8 cellular contexts compared by ENCODE assay signal in the genomic region with DNA sequence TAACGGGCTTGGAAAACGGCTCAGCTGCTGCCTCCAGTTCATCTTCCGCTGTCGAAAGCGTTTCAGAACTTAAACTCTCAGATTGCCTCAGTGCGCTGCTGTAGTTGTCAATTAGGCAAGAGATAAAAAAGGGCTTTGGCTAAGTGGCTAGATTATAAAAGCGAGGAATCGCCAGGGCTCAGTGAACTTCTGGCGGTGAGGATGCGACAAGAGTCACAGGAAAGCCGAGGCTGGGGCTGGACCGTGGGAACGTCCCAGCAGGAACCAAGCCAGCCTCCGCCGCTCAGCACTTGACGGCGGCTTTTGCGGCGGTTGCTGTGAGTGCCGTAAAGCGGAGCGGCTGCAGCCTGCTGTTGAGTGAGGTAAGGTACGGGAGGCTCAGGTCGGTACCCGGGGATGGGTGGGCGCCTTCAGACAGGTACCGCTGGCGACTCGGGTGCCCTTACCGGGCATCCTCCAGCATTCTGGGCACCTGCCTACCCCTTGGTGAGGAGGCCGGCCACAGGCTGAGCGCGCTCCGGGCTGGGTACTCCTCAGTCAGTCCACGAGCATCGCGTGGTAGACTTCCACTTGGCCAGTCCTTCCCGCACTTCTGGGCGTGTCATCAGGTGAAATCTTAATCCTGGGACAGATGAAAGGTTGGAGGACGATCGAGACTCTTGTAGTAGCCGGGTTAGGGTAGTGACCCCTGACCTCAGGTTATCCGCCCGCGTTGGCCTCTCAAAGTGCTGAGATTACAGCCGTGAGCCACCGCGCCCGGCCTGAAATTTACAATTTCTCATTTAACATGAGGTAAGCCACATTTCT. TPM values are rescaled to one million over a fixed set of nuclear protein-coding genes. Genes with fewer than 3 reads are reported as not detected.
DNase-seq lines count a peak whose midpoint lies in the region; TF ChIP-seq lines count a peak whose summit lies in the region.

A gene (plus strand): TSS at position 328 of the 807 bp plus-strand sequence. CDS start 16,902 bp downstream, outside the sequence.

- H3K27me3 Mint-ChIP-seq in neural progenitor cell (ENCODE audit: insufficient read depth, low read depth): peaks cover 7% of the 10 kb centered on the region

- TF ChIP-seq CTCF in foreskin fibroblast (IDR thresholded peaks at IDR 0.05; ENCODE audit: low read depth, low read length): no peak
- TF ChIP-seq CTCF in neural progenitor cell (IDR thresholded peaks at IDR 0.05): no peak

- H3K27me3 ChIP-seq in neural progenitor cell: peaks cover 20% of the 10 kb centered on the region

- H3K4me1 Mint-ChIP-seq in neural progenitor cell: peaks cover 12% of the 10 kb centered on the region

- H2AFZ ChIP-seq in neural progenitor cell (replicated peaks): peak within 1 kb of the TSS; percentile 99

- H3K27ac Mint-ChIP-seq in neural progenitor cell: peak within 1 kb of the TSS; percentile 85

- H3K9ac ChIP-seq in neural progenitor cell: peak within 1 kb of the TSS; percentile 29

- H3K4me3 Mint-ChIP-seq in neural progenitor cell: peak within 1 kb of the TSS; percentile 93

- peaks cover 32% of the 10 kb centered on the region for H3K9me3 Mint-ChIP-seq in neural progenitor cell

- peak within 1 kb of the TSS; percentile 93 for H3K4me2 ChIP-seq in neural progenitor cell

- H3K27ac ChIP-seq in neural progenitor cell: no peak within 1 kb of the TSS

- H3K79me2 ChIP-seq in neural progenitor cell (ENCODE audit: low read depth): peaks cover 14% of the 10 kb centered on the region

- H3K36me3 ChIP-seq in neural progenitor cell: peaks cover 10% of the 10 kb centered on the region

- H3K4me1 ChIP-seq in neural progenitor cell: peaks cover 7% of the 10 kb centered on the region

- peaks cover 4% of the 10 kb centered on the region for H3F3A ChIP-seq in neural progenitor cell (ENCODE audit: low read depth)

- peak within 1 kb of the TSS; percentile 84 to 93 for H3K4me3 ChIP-seq in foreskin fibroblast (ENCODE audit: low read depth in 1 of 2, low read length in 2 of 2)
- H3K4me3 ChIP-seq in neural progenitor cell: peak within 1 kb of the TSS; percentile 72

- DNase-seq in ELR (ENCODE audit: low read depth) (peak; percentile 88), GOT3 (lab: John Stamatoyannopoulos, UW) (peak; percentile 41), LHCN-M2 (ENCODE audit: low read depth) (peak; percentile 77), SHP77 treated with DMSO at 0.1 percent for 48 hours (lab: John Stamatoyannopoulos, UW) (peak; percentile 71), foreskin fibroblast (peak; percentile 81 to 94), neural progenitor cell (ENCODE audit: low spot score) (peak; percentile 94), stromal cell of bone marrow (ENCODE audit: low read depth) (peak; percentile 67)
- DNase-seq in activated effector memory CD4-positive, alpha-beta T cell treated with anti-CD3 and anti-CD28 coated beads, Interleukin-2, amount 50 U/mL, for 16 hours: peak; percentile 93

- H4K20me1 ChIP-seq in neural progenitor cell (ENCODE audit: low read depth): no peaks in the 10 kb centered on the region

- peaks cover 22% of the 10 kb centered on the region for H3K36me3 Mint-ChIP-seq in neural progenitor cell

- peaks cover 11% of the 10 kb centered on the region for H3K9me3 ChIP-seq in neural progenitor cell (ENCODE audit: low read depth)

RNA-seq across cellular contexts. Expression of the gene that starts here (rescaled TPM):
- total RNA-seq in LHCN-M2 (2014; rRNA removed): 67.2 and 132 TPM in 2 replicates
- 5.5 TPM for polyA plus RNA-seq in LHCN-M2 (2012)
- total RNA-seq in neural progenitor cell (ENCODE audit: low replicate concordance): 34.2 and 57.7 TPM in 2 replicates

Comparison
In these comparisons a context has a peak if more than half of its experiments do, and no peak if none do; other contexts are left out.
1. DNase-seq: peak in every context shown above with its lines; median percentile 94 in neural progenitor cell; 93 in activated effector memory CD4-positive, alpha-beta T cell treated with anti-CD3 and anti-CD28 coated beads, Interleukin-2, amount 50 U/mL, for 16 hours; 88 in ELR; 88 in foreskin fibroblast; 77 in LHCN-M2; 71 in SHP77 treated with DMSO at 0.1 percent for 48 hours; 67 in stromal cell of bone marrow; 41 in GOT3.